In genomic region chr22:40383905-40384304, GRCh38 we compare ENCODE assay signal across 15 cellular contexts. TPM values are rescaled to one million over a fixed set of nuclear protein-coding genes. Genes with fewer than 3 reads are reported as not detected.
DNase-seq lines count a peak whose midpoint lies in the region; ATAC-seq and TF ChIP-seq lines count a peak whose summit lies in the region.
"Had no signal": no experiment of that assay in that cellular context is flagged by ENCODE, and none has a peak within 500 bp of the region (broad histone marks: within the 10 kb centered on the region; RNA-seq: fewer than 3 reads in every experiment).

No MANE protein-coding gene starts in this region.

- intact Hi-C loops in activated B cell treated with CpG ODN at 0.5 μM for 24 hours (cut with micrococcal nuclease), result loop anchor here (2.0 kb wide), 1 partner anchor 13 kb away; the partner anchor contains the start of gene SGSM3

- peak; percentile 29 for DNase-seq in A172 (ENCODE audit: low spot score)
- DNase-seq in EH (ENCODE audit: low read depth), result peak; percentile 90
- DNase-seq in activated B cell treated with CpG ODN at 0.5 μM for 24 hours, result no peak
- DNase-seq in immature natural killer cell, result no peak
- DNase-seq in foreskin keratinocyte, result no peak
- DNase-seq in type B pancreatic cell (ENCODE audit: extremely low spot score, unreplicated experiment), result no peak
- no peak for DNase-seq in G401 (ENCODE audit: low spot score)
- DNase-seq: Caco-2; foreskin melanocyte; left cardiac atrium; MV-4-11; posterior cingulate gyrus; stimulated activated CD4-positive, alpha-beta T cell treated with anti-CD3 and anti-CD28 coated beads, Interleukin-4, amount 100 ng/mL, for 4 hours had no signal

- in situ Hi-C loops in G401 (cut with HindIII; ENCODE audit: low sequenced_read_pairs), result no loop called here

- H3K27me3 Mint-ChIP-seq in activated B cell treated with CpG ODN at 0.5 μM for 24 hours (no peaks in the 10 kb centered on the region), immature natural killer cell (ENCODE audit: low read depth in 3 of 3) (no peaks in the 10 kb centered on the region), type B pancreatic cell (no peaks in the 10 kb centered on the region)

- H3K27ac Mint-ChIP-seq in activated B cell treated with CpG ODN at 0.5 μM for 24 hours, result peak overlapping the region; percentile 78
- peak overlapping the region in 4 of 6 donors; percentile 9 to 48 (median 24) for H3K27ac Mint-ChIP-seq in immature natural killer cell
- no peak overlapping the region for H3K27ac Mint-ChIP-seq in type B pancreatic cell

- POLR2A ChIA-PET in activated B cell treated with CpG ODN at 0.5 μM for 24 hours (lab: Charles Lee), result interaction anchor here (0.6 to 2.7 kb wide), 3 partner anchors 8 to 1315 kb away, joined by 3 to 11 read pairs (median 8); no protein-coding TSS in a partner anchor

- CTCF ChIA-PET in activated B cell treated with CpG ODN at 0.5 μM for 24 hours (lab: Charles Lee), result interaction anchor here (0.5 to 2.2 kb wide), 4 partner anchors 16 to 262 kb away, joined by 3 to 7 read pairs (median 4); no protein-coding TSS in a partner anchor

- no peaks in the 10 kb centered on the region for H3K27me3 ChIP-seq in foreskin keratinocyte
- H3K27me3 ChIP-seq: suprapubic skin had no signal

- H3K36me3 Mint-ChIP-seq in activated B cell treated with CpG ODN at 0.5 μM for 24 hours (ENCODE audit: low read depth), result peaks cover 15% of the 10 kb centered on the region
- H3K36me3 Mint-ChIP-seq in immature natural killer cell, result peaks cover 0 to 14% (median 5%) of the 10 kb centered on the region in 3 donors
- peaks cover 25% of the 10 kb centered on the region for H3K36me3 Mint-ChIP-seq in type B pancreatic cell

- H3K4me1 Mint-ChIP-seq in activated B cell treated with CpG ODN at 0.5 μM for 24 hours (peaks cover 72% of the 10 kb centered on the region), immature natural killer cell (peaks cover 27 to 55% of the 10 kb centered on the region in 2 donors), type B pancreatic cell (ENCODE audit: unreplicated experiment) (peaks cover 35% of the 10 kb centered on the region)

- H3K9me3 Mint-ChIP-seq in activated B cell treated with CpG ODN at 0.5 μM for 24 hours (no peaks in the 10 kb centered on the region), immature natural killer cell (no peaks in the 10 kb centered on the region), type B pancreatic cell (peaks cover 3% of the 10 kb centered on the region)

- ATAC-seq in activated B cell treated with CpG ODN at 0.5 μM for 24 hours (ENCODE audit: low read depth) (no peak), foreskin keratinocyte (no peak), HG03175 (IDR thresholded peaks at IDR 0.05; ENCODE audit: unreplicated experiment) (no peak)

- peaks cover 4% of the 10 kb centered on the region for H3K4me1 ChIP-seq in foreskin keratinocyte

- H3K27ac ChIP-seq in foreskin keratinocyte, result no peak overlapping the region
- H3K27ac ChIP-seq: suprapubic skin had no signal

- no peak overlapping the region for H3K4me3 Mint-ChIP-seq in activated B cell treated with CpG ODN at 0.5 μM for 24 hours
- H3K4me3 Mint-ChIP-seq in immature natural killer cell, result peak overlapping the region in 2 of 5 donors; percentile 31 to 37
- no peak overlapping the region for H3K4me3 Mint-ChIP-seq in type B pancreatic cell

- TF ChIP-seq CTCF in activated B cell treated with CpG ODN at 0.5 μM for 24 hours (IDR thresholded peaks at IDR 0.05) (no peak), foreskin keratinocyte (conservative IDR thresholded peaks at IDR 0.05) (no peak), type B pancreatic cell (conservative IDR thresholded peaks at IDR 0.05) (no peak)

RNA-seq across cellular contexts. Expression of gene SGSM3, which starts 13.5 kb away (rescaled TPM):
- total RNA-seq in A172 (2014; rRNA removed; shearing (Covaris generic)), result 23.7 and 25.3 TPM in 2 replicates
- total RNA-seq in activated B cell treated with CpG ODN at 0.5 μM for 24 hours (111 and 123 TPM in 2 replicates), foreskin keratinocyte (59.4 and 64.1 TPM in 2 replicates), type B pancreatic cell (ENCODE audit: low replicate concordance) (106 and 125 TPM in 2 replicates)
- polyA plus RNA-seq in immature natural killer cell (10 to 100 TPM; 51.7 to 67.5 (median 59.5) TPM), foreskin keratinocyte (58.2 and 69.8 TPM in 2 replicates)
- total RNA-seq in G401 (2014; rRNA removed; shearing (Covaris generic)), result 97.5 and 110 TPM in 2 replicates

RNA-seq across cellular contexts. Expression of gene ADSL, which starts 37.6 kb away (rescaled TPM):
- total RNA-seq in A172 (2014; rRNA removed; shearing (Covaris generic)), result 112 and 141 TPM in 2 replicates
- total RNA-seq in activated B cell treated with CpG ODN at 0.5 μM for 24 hours (102 and 109 TPM in 2 replicates), foreskin keratinocyte (90.6 and 97.4 TPM in 2 replicates), type B pancreatic cell (ENCODE audit: low replicate concordance) (52.2 and 82.8 TPM in 2 replicates)
- polyA plus RNA-seq in immature natural killer cell (10 to 100 TPM; 57.5 to 59.7 (median 59.3) TPM), foreskin keratinocyte (82.9 and 91.1 TPM in 2 replicates)
- 264 and 285 TPM in 2 replicates for total RNA-seq in G401 (2014; rRNA removed; shearing (Covaris generic))

Comparison
In these comparisons a context has a peak if more than half of its experiments do, and no peak if none do; other contexts are left out.
1. DNase-seq: peak in A172 (single experiment) and EH (single experiment); none in activated B cell treated with CpG ODN at 0.5 μM for 24 hours (single experiment), immature natural killer cell (0 of 3), foreskin keratinocyte (0 of 2), type B pancreatic cell (single experiment) and G401 (single experiment).